ENCODE assay signal across 2 cellular contexts in genomic region chr10:99524050-99524666, GRCh38.
A peak's percentile ranks its signal among the peaks of the same experiment; 100 is the strongest.
TF ChIP-seq lines count a peak whose summit lies in the region.

No MANE protein-coding gene starts in this region.

TF ChIP-seq in HepG2, 621 proteins besides CTCF, POLR2A, EP300 and RAD21:
- peak; percentile 96 for TF ChIP-seq ZNF768 (CRISPR knock-in tag; IDR thresholded peaks at IDR 0.05)
- TF ChIP-seq ZMYM3 (CRISPR knock-in tag; IDR thresholded peaks at IDR 0.05): peak; percentile 63
- no peak for TF ChIP-seq ZNF136 (CRISPR knock-in tag; IDR thresholded peaks at IDR 0.05; ENCODE audit: low read depth)

TF ChIP-seq in K562, 482 proteins besides CTCF, POLR2A, EP300 and RAD21:
- TF ChIP-seq RBM25 (IDR thresholded peaks at IDR 0.05; ENCODE audit: low read depth, low read length, severe bottlenecking) (peak; percentile 89), CXXC5 (CRISPR knock-in tag; IDR thresholded peaks at IDR 0.05) (no peak), HDAC6 (IDR thresholded peaks at IDR 0.05; ENCODE audit: low read depth, low read length) (no peak), FOXA3 (CRISPR knock-in tag; conservative IDR thresholded peaks at IDR 0.05 in 1 of 2, IDR thresholded peaks at IDR 0.05 in 1 of 2) (no peak), KDM1A (IDR thresholded peaks at IDR 0.05) (0 out of 4 replicates have a peak, but pooled peaks of 1 of the 2 experiments have one; percentile 42), ZNF436 (CRISPR knock-in tag; IDR thresholded peaks at IDR 0.05) (no peak), HNRNPK (IDR thresholded peaks at IDR 0.05; ENCODE audit: low read depth, low read length, poor library complexity, severe bottlenecking) (no peak), ZBTB2 (IDR thresholded peaks at IDR 0.05) (no peak), CHCHD3 (CRISPR knock-in tag; IDR thresholded peaks at IDR 0.05) (no peak), BCOR (IDR thresholded peaks at IDR 0.05) (peak; percentile 41; the same call in 1 of the 2 replicates), ADNP (tag; IDR thresholded peaks at IDR 0.05) (0 out of 2 replicates have a peak, but pooled peaks have one; percentile 29), ZFP36 (IDR thresholded peaks at IDR 0.05; ENCODE audit: low read depth, low read length, partially characterized antibody) (peak; percentile 80), CHD2 (IDR thresholded peaks at IDR 0.05; ENCODE audit: low read depth, low read length) (no peak), PTBP1 (IDR thresholded peaks at IDR 0.05; ENCODE audit: low read depth, low read length) (0 out of 2 replicates have a peak, but pooled peaks have one; percentile 50), THRA (IDR thresholded peaks at IDR 0.05) (no peak)
